ENCODE assay signal across 18 cellular contexts in genomic region chrX:111837226-111837625, GRCh38.
DNase-seq lines count a peak whose midpoint lies in the region; ATAC-seq lines count a peak whose summit lies in the region.
"Had no signal": no experiment of that assay in that cellular context is flagged by ENCODE, and none has a peak within 500 bp of the region (broad histone marks: within the 10 kb centered on the region; RNA-seq: fewer than 3 reads in every experiment).

No MANE protein-coding gene starts in this region.

- DNase-seq in NCI-H510A treated with DMSO at 0.1 percent for 48 hours (lab: John Stamatoyannopoulos, UW): peak; percentile 15
- no peak for DNase-seq in NCI-H510A (lab: John Stamatoyannopoulos, UW)
- peak; percentile 14 for DNase-seq in NCI-H2081 treated with DMSO at 0.1 percent for 48 hours (lab: John Stamatoyannopoulos, UW)
- peak; percentile 48 for DNase-seq in NCI-H774 (lab: John Stamatoyannopoulos, UW)
- DNase-seq in pons (ENCODE audit: low spot score): peak; percentile 6
- DNase-seq: activated CD4-positive, alpha-beta T cell treated with anti-CD3 and anti-CD28 coated beads for 48 hours; activated naive CD4-positive, alpha-beta T cell treated with anti-CD3 and anti-CD28 coated beads, Interleukin-2, amount 10 ng/mL, durations not matched to agents 7 days and 5 days; natural killer cell; NCI-H146; ovary; right lobe of liver; SK-N-SH; stimulated activated CD4-positive, alpha-beta T cell treated with anti-CD3 and anti-CD28 coated beads, Interleukin-15, amount 100 ng/mL, for 24 hours; transverse colon had no signal

- ATAC-seq in HG03571 (IDR thresholded peaks at IDR 0.05; ENCODE audit: unreplicated experiment) (no peak), GM18868 (IDR thresholded peaks at IDR 0.05; ENCODE audit: unreplicated experiment) (no peak), HG02678 (IDR thresholded peaks at IDR 0.05; ENCODE audit: unreplicated experiment) (no peak)
- ATAC-seq: natural killer cell, Panc1, right lobe of liver had no signal
